1 cellular context compared by ENCODE assay signal in genomic region chr19:7920520-7921301, GRCh38.
A peak's percentile ranks its signal among the peaks of the same experiment; 100 is the strongest.
TF ChIP-seq lines count a peak whose summit lies in the region.

No MANE protein-coding gene starts in this region.

TF ChIP-seq in GM12878, 131 proteins besides CTCF, POLR2A, EP300 and RAD21 (continued from another document):
- TF ChIP-seq YY1 (IDR thresholded peaks at IDR 0.05; ENCODE audit: low read depth, low read length) (no peak), E2F4 (IDR thresholded peaks at IDR 0.05; ENCODE audit: low read depth, low read length) (no peak), SP1 (IDR thresholded peaks at IDR 0.05; ENCODE audit: low read depth, low read length) (peak; percentile 34), ZNF207 (IDR thresholded peaks at IDR 0.05; ENCODE audit: borderline replicate concordance) (0 out of 2 replicates have a peak, but pooled peaks have one; percentile 38), CHD2 (IDR thresholded peaks at IDR 0.05; ENCODE audit: borderline replicate concordance, low read depth, low read length) (no peak), HDGF (IDR thresholded peaks at IDR 0.05) (peak; percentile 93; the same call in 1 of the 2 replicates), JUND (IDR thresholded peaks at IDR 0.05; ENCODE audit: low read depth, low read length) (no peak), ASH2L (IDR thresholded peaks at IDR 0.05; ENCODE audit: borderline replicate concordance, low read depth) (no peak), GABPA (IDR thresholded peaks at IDR 0.05; ENCODE audit: low read depth) (no peak), SUZ12 (IDR thresholded peaks at IDR 0.05; ENCODE audit: unreplicated experiment) (no peak), RELA (IDR thresholded peaks at IDR 0.05; ENCODE audit: borderline replicate concordance, partially characterized antibody) (no peak), CEBPZ (IDR thresholded peaks at IDR 0.05; ENCODE audit: low read depth, low read length) (no peak), FOXM1 (IDR thresholded peaks at IDR 0.05; ENCODE audit: low read depth, low read length) (no peak), GATAD2B (conservative IDR thresholded peaks at IDR 0.05; ENCODE audit: low read depth) (no peak), RCOR1 (conservative IDR thresholded peaks at IDR 0.05; ENCODE audit: low read depth, low read length) (no peak), MLLT1 (IDR thresholded peaks at IDR 0.05) (peak; percentile 52; the same call in 1 of the 2 replicates), DPF2 (IDR thresholded peaks at IDR 0.05) (peak; percentile 40; the same call in 1 of the 2 replicates), SPI1 (IDR thresholded peaks at IDR 0.05; ENCODE audit: borderline replicate concordance, insufficient read depth, low read depth, low read length) (no peak), PKNOX1 (IDR thresholded peaks at IDR 0.05) (peak; percentile 53), MXI1 (IDR thresholded peaks at IDR 0.05; ENCODE audit: low read depth, low read length) (no peak; the same call in 1 of the 2 replicates), RELB (IDR thresholded peaks at IDR 0.05; ENCODE audit: low read depth) (0 out of 2 replicates have a peak, but pooled peaks have one; percentile 14), BCLAF1 (IDR thresholded peaks at IDR 0.05) (no peak), IKZF1 (conservative IDR thresholded peaks at IDR 0.05) (no peak), RBBP5 (conservative IDR thresholded peaks at IDR 0.05) (no peak), TARDBP (IDR thresholded peaks at IDR 0.05; ENCODE audit: borderline replicate concordance) (no peak), BACH1 (IDR thresholded peaks at IDR 0.05; ENCODE audit: borderline replicate concordance) (no peak), NKRF (conservative IDR thresholded peaks at IDR 0.05) (no peak), SMAD5 (IDR thresholded peaks at IDR 0.05; ENCODE audit: low read depth) (no peak), ZBTB11 (CRISPR knock-in tag; IDR thresholded peaks at IDR 0.05) (no peak), ZBED1 (IDR thresholded peaks at IDR 0.05; ENCODE audit: borderline replicate concordance) (no peak), POU2F2 (IDR thresholded peaks at IDR 0.05; ENCODE audit: borderline replicate concordance, low read depth, low read length) (no peak), ZNF384 (IDR thresholded peaks at IDR 0.05; ENCODE audit: borderline replicate concordance, low read depth, low read length) (no peak), ZNF274 (IDR thresholded peaks at IDR 0.05; ENCODE audit: insufficient read depth, insufficient read length) (no peak), IRF5 (IDR thresholded peaks at IDR 0.05; ENCODE audit: borderline replicate concordance) (no peak), SREBF2 (IDR thresholded peaks at IDR 0.05; ENCODE audit: low read length) (no peak), YBX1 (IDR thresholded peaks at IDR 0.05) (no peak), SKIL (IDR thresholded peaks at IDR 0.05; ENCODE audit: low read depth, poor library complexity, severe bottlenecking) (no peak)
